ENCODE assay signal across 1 cellular context in genomic region chr19:576768-577438, GRCh38.
TF ChIP-seq lines count a peak whose summit lies in the region.

No MANE protein-coding gene starts in this region.

TF ChIP-seq in H1, 55 proteins besides CTCF, POLR2A, EP300 and RAD21:
- no peak for TF ChIP-seq USF2 (IDR thresholded peaks at IDR 0.05; ENCODE audit: low read length)
- TF ChIP-seq POLR2AphosphoS5 (IDR thresholded peaks at IDR 0.05; ENCODE audit: low read depth, low read length), result peak; percentile 66; the same call in 1 of the 2 replicates
